In the genomic region with DNA sequence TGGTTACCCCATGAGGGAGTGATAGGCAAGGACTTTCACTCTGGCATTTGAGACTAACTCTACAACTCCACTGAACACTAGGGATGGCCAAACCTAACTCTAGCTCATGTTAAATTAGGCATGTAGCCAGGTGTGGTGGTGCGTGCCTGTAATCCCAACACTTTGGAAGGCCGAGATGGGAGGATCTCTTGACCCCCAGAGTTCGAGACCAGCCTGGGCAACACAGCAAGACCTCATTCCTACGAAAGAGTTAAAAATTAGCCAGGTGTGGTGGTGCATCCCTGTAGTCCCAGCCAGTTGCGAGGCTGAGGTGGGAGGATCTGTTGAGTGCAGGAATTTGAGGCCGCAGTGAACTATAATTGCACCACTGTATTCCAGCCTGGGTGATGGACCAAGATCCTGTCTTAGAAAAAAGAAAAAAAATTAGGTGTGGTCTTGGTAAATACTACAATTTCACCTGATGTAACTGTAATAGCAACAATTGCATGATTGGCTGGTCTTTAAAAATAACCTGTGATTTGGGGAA, we compare ENCODE assay signal across 19 cellular contexts.
DNase-seq lines count a peak whose midpoint lies in the region; ATAC-seq, FAIRE-seq and TF ChIP-seq lines count a peak whose summit lies in the region.
"Had no signal": no experiment of that assay in that cellular context is flagged by ENCODE, and none has a peak within 500 bp of the region (broad histone marks: within the 10 kb centered on the region; RNA-seq: fewer than 3 reads in every experiment).

No MANE protein-coding gene starts in this region.

- intact Hi-C loops in endothelial cell of umbilical vein (cut with micrococcal nuclease) = loop anchor here (1.0 kb wide), 1 partner anchor 18 kb away; no protein-coding TSS in a partner anchor

- no peak for TF ChIP-seq RAD21 in A549 (conservative IDR thresholded peaks at IDR 0.05 in 1 of 2, IDR thresholded peaks at IDR 0.05 in 1 of 2)

- H3F3A ChIP-seq in GM23338 (replicated peaks; ENCODE audit: low read depth) = no peaks in the 10 kb centered on the region; the same call in 1 of the 2 replicates

- 0 out of 2 replicates have a peak overlapping the region, but pooled peaks have one; percentile 19 for H2AFZ ChIP-seq in GM23338
- no peak overlapping the region for H2AFZ ChIP-seq in endothelial cell of umbilical vein (ENCODE audit: low read depth, low read length)

- TF ChIP-seq EP300 in A549 (IDR thresholded peaks at IDR 0.05) = no peak

- H3K4me3 Mint-ChIP-seq in GM23338 (no peak overlapping the region), nephron (no peak overlapping the region)
- no peak overlapping the region for H3K4me3 Mint-ChIP-seq in activated naive CD4-positive, alpha-beta T cell treated with anti-CD3 and anti-CD28 coated beads, Interleukin-2, amount 10 ng/mL, durations not matched to agents 7 days and 5 days
- H3K4me3 Mint-ChIP-seq: CD4-positive, alpha-beta T cell had no signal

- H3K36me3 Mint-ChIP-seq in GM23338 (ENCODE audit: low read depth) (no peaks in the 10 kb centered on the region), nephron (ENCODE audit: low read depth) (no peaks in the 10 kb centered on the region)
- H3K36me3 Mint-ChIP-seq in activated naive CD4-positive, alpha-beta T cell treated with anti-CD3 and anti-CD28 coated beads, Interleukin-2, amount 10 ng/mL, durations not matched to agents 7 days and 5 days = no peaks in the 10 kb centered on the region

- H4K20me1 ChIP-seq in GM23338 (replicated peaks; ENCODE audit: insufficient read depth) (no peaks in the 10 kb centered on the region), endothelial cell of umbilical vein (replicated peaks; ENCODE audit: control insufficient read depth, extremely low read depth, insufficient read depth, low read length) (no peaks in the 10 kb centered on the region)
- H4K20me1 ChIP-seq: BLaER1 had no signal

- WGBS in A549 (ENCODE audit: missing lambda C conversion rate) = 80% methylated on average over 6 of the region's 6 CpGs

- H3K9me3 Mint-ChIP-seq in GM23338 = no peaks in the 10 kb centered on the region
- no peaks in the 10 kb centered on the region for H3K9me3 Mint-ChIP-seq in nephron
- H3K9me3 Mint-ChIP-seq in activated naive CD4-positive, alpha-beta T cell treated with anti-CD3 and anti-CD28 coated beads, Interleukin-2, amount 10 ng/mL, durations not matched to agents 7 days and 5 days = no peaks in the 10 kb centered on the region
- H3K9me3 Mint-ChIP-seq: CD4-positive, alpha-beta T cell had no signal

- H3K4me1 Mint-ChIP-seq in GM23338 (peaks cover 43% of the 10 kb centered on the region), nephron (peaks cover 56% of the 10 kb centered on the region)
- H3K4me1 Mint-ChIP-seq in activated naive CD4-positive, alpha-beta T cell treated with anti-CD3 and anti-CD28 coated beads, Interleukin-2, amount 10 ng/mL, durations not matched to agents 7 days and 5 days = no peaks in the 10 kb centered on the region

- H3K27ac Mint-ChIP-seq in GM23338 (no peak overlapping the region), nephron (peak overlapping the region in 2 of 3 experiments; percentile 23 to 33)
- H3K27ac Mint-ChIP-seq in activated naive CD4-positive, alpha-beta T cell treated with anti-CD3 and anti-CD28 coated beads, Interleukin-2, amount 10 ng/mL, durations not matched to agents 7 days and 5 days = no peak overlapping the region
- H3K27ac Mint-ChIP-seq: CD4-positive, alpha-beta T cell had no signal

- FAIRE-seq in A549 (lab: Jason Lieb, UNC) (no peak), endothelial cell of umbilical vein (lab: Jason Lieb, UNC) (no peak)
- FAIRE-seq: G401.6, GM12892 had no signal

- CTCF ChIA-PET in A549 (lab: Yijun Ruan, JAX) = interaction anchor here (0.8 to 1.5 kb wide), 2 partner anchors 17 to 292 kb away, joined by 3 to 5 read pairs; no protein-coding TSS in a partner anchor
- CTCF ChIA-PET in endothelial cell of umbilical vein (lab: Charles Lee) = interaction anchor here (1.0 to 2.5 kb wide), 5 partner anchors 12 to 71 kb away, joined by 3 to 9 read pairs (median 8); no protein-coding TSS in a partner anchor
- CTCF ChIA-PET in activated naive CD4-positive, alpha-beta T cell treated with anti-CD3 and anti-CD28 coated beads, Interleukin-2, amount 10 ng/mL, durations not matched to agents 7 days and 5 days (lab: Charles Lee) = no interaction called here

- no peaks in the 10 kb centered on the region for H3K27me3 ChIP-seq in GM23338 (ENCODE audit: insufficient read depth)
- H3K27me3 ChIP-seq in endothelial cell of umbilical vein (ENCODE audit: control insufficient read depth in 2 of 2, insufficient read depth in 2 of 2, low read length in 2 of 2) = no peaks in the 10 kb centered on the region
- H3K27me3 ChIP-seq: BLaER1 had no signal

- BruUV-seq in endothelial cell of umbilical vein (replicated peaks; lab: Mats Ljungman, UMichigan) = no TSS peak

- no peak overlapping the region for H3K9ac ChIP-seq in endothelial cell of umbilical vein (replicated peaks; ENCODE audit: extremely low read depth, insufficient read depth, low read length)
- H3K9ac ChIP-seq: BLaER1 had no signal

- no peaks in the 10 kb centered on the region for H3K9me1 ChIP-seq in endothelial cell of umbilical vein (replicated peaks; ENCODE audit: control insufficient read depth, extremely low read depth, insufficient read depth, low read length)

- POLR2A ChIA-PET in A549 (lab: Yijun Ruan, JAX) (no interaction called here), endothelial cell of umbilical vein (lab: Charles Lee) (interaction anchor here (1.0 kb wide), 1 partner anchor 65 kb away, joined by 3 read pairs; no protein-coding TSS in a partner anchor)

- dilution Hi-C loops in endothelial cell of umbilical vein (cut with MboI; ENCODE audit: extremely low pct_ligation_motif_present, low sequenced_read_pairs) = no loop called here

- peak overlapping the region; percentile 59 for H3K4me2 ChIP-seq in A549
- peak overlapping the region; percentile 33; the same call in 1 of the 2 replicates for H3K4me2 ChIP-seq in GM23338
- H3K4me2 ChIP-seq in endothelial cell of umbilical vein (ENCODE audit: insufficient read depth, low read length) = peak overlapping the region; percentile 65
- H3K4me2 ChIP-seq: BLaER1 had no signal

- H3K36me3 ChIP-seq in GM23338 (ENCODE audit: insufficient read depth) (no peaks in the 10 kb centered on the region), endothelial cell of umbilical vein (ENCODE audit: control insufficient read depth in 2 of 2, extremely low read depth in 1 of 2, insufficient read depth in 2 of 2, low read length in 2 of 2) (no peaks in the 10 kb centered on the region)
- H3K36me3 ChIP-seq: BLaER1 had no signal

- H3K4me1 ChIP-seq in A549 (peaks cover 89% of the 10 kb centered on the region), GM23338 (ENCODE audit: insufficient read depth) (peaks cover 41% of the 10 kb centered on the region), endothelial cell of umbilical vein (ENCODE audit: control insufficient read depth, extremely low read depth, insufficient read depth, low read length) (peaks cover 67% of the 10 kb centered on the region)
- H3K4me1 ChIP-seq: BLaER1 had no signal

- H3K9me3 ChIP-seq in A549 (no peaks in the 10 kb centered on the region), endothelial cell of umbilical vein (replicated peaks; ENCODE audit: control insufficient read depth, insufficient read depth, low read length) (no peaks in the 10 kb centered on the region)
- H3K9me3 ChIP-seq: BLaER1 had no signal

- H3K27ac ChIP-seq in A549 (peak overlapping the region; percentile 81 to 90), GM23338 (ENCODE audit: low read depth) (no peak overlapping the region), endothelial cell of umbilical vein (ENCODE audit: insufficient read depth, low read depth, low read length) (peak overlapping the region; percentile 83)
- H3K27ac ChIP-seq: BLaER1 had no signal

- TF ChIP-seq CTCF in A549 (IDR thresholded peaks at IDR 0.05) = no peak
- no peak for TF ChIP-seq CTCF in GM23338 (conservative IDR thresholded peaks at IDR 0.05; ENCODE audit: low read depth in 2 of 2)
- no peak for TF ChIP-seq CTCF in endothelial cell of umbilical vein (IDR thresholded peaks at IDR 0.05; ENCODE audit: extremely low read depth in 1 of 2, insufficient read depth in 1 of 2, low read depth in 1 of 2, low read length in 2 of 2)
- TF ChIP-seq CTCF in nephron (IDR thresholded peaks at IDR 0.05; ENCODE audit: unreplicated experiment in 3 of 3) = no peak

- no peak for ATAC-seq in A549
- no peak for ATAC-seq in GM23338
- ATAC-seq: SK-N-SH treated with all-trans-retinoic acid at 6 μM for 48 hours had no signal

- H3K27me3 Mint-ChIP-seq in GM23338 (ENCODE audit: insufficient read depth, low read depth, poor library complexity) = peaks cover 2% of the 10 kb centered on the region
- H3K27me3 Mint-ChIP-seq in nephron (ENCODE audit: low read depth) = no peaks in the 10 kb centered on the region
- H3K27me3 Mint-ChIP-seq in activated naive CD4-positive, alpha-beta T cell treated with anti-CD3 and anti-CD28 coated beads, Interleukin-2, amount 10 ng/mL, durations not matched to agents 7 days and 5 days = peaks cover 7% of the 10 kb centered on the region

- TF ChIP-seq POLR2A in A549 (IDR thresholded peaks at IDR 0.05; ENCODE audit: low read length) (no peak), endothelial cell of umbilical vein (IDR thresholded peaks at IDR 0.05; ENCODE audit: low read depth, low read length) (no peak)

- H3K9me2 ChIP-seq in GM23338 (ENCODE audit: insufficient read depth) = no peaks in the 10 kb centered on the region

- DNase-seq in A549 (ENCODE audit: low read depth in 1 of 2, low spot score in 1 of 2) (no peak), GM23338 (ENCODE audit: low spot score) (no peak), endothelial cell of umbilical vein (ENCODE audit: low read depth, low spot score) (no peak), OCI-M1 (lab: John Stamatoyannopoulos, UW) (no peak), amygdala (lab: John Stamatoyannopoulos, UW) (no peak)
- DNase-seq in activated naive CD4-positive, alpha-beta T cell treated with anti-CD3 and anti-CD28 coated beads, Interleukin-2, amount 10 ng/mL, durations not matched to agents 7 days and 5 days = no peak
- DNase-seq: ACHN; CD4-positive, alpha-beta T cell; COR-L47; Kasumi-1; NCI-H1694 treated with DMSO at 0.1 percent for 48 hours; NCI-H446; NCI-H526 treated with DMSO at 0.1 percent for 48 hours; SIG-M5 had no signal

- H3K79me2 ChIP-seq in GM23338 (replicated peaks; ENCODE audit: insufficient read depth) (no peaks in the 10 kb centered on the region), endothelial cell of umbilical vein (ENCODE audit: control insufficient read depth, insufficient read depth, low read length) (no peaks in the 10 kb centered on the region)

- H3K4me3 ChIP-seq in A549 (no peak overlapping the region), GM23338 (no peak overlapping the region), endothelial cell of umbilical vein (replicated peaks in 1 of 3; ENCODE audit: insufficient read depth in 1 of 3, low read depth in 1 of 3, low read length in 3 of 3) (no peak overlapping the region)
- H3K4me3 ChIP-seq: BLaER1 had no signal

TF ChIP-seq in A549, 52 proteins besides CTCF, POLR2A, EP300 and RAD21 (continues in another document):
- no peak for TF ChIP-seq ESRRA (IDR thresholded peaks at IDR 0.05; ENCODE audit: borderline replicate concordance, low read length)

TF ChIP-seq in endothelial cell of umbilical vein, 7 proteins besides CTCF, POLR2A, EP300 and RAD21 (continues in another document):
- TF ChIP-seq FOS (IDR thresholded peaks at IDR 0.05; ENCODE audit: borderline replicate concordance, insufficient read depth, low read length) (no peak), JUN (IDR thresholded peaks at IDR 0.05; ENCODE audit: borderline replicate concordance, insufficient read depth, insufficient read length, low read depth) (no peak)

Comparison
In these comparisons a context has a peak if more than half of its experiments do, and no peak if none do; other contexts are left out.
1. H3K27ac Mint-ChIP-seq: peak in nephron (2 of 3); none in GM23338 (single experiment) and activated naive CD4-positive, alpha-beta T cell treated with anti-CD3 and anti-CD28 coated beads, Interleukin-2, amount 10 ng/mL, durations not matched to agents 7 days and 5 days (single experiment).
2. Peak in every context shown above with its lines, with median percentiles within 50 percentile points of each other: H3K4me2 ChIP-seq.